Comparison of ENCODE assay signal across 10 cellular contexts in genomic region chr2:134218414-134218813, GRCh38. TPM values are rescaled to one million over a fixed set of nuclear protein-coding genes. Genes with fewer than 3 reads are reported as not detected.
DNase-seq lines count a peak whose midpoint lies in the region; ATAC-seq, FAIRE-seq and TF ChIP-seq lines count a peak whose summit lies in the region.
"Had no signal": no experiment of that assay in that cellular context is flagged by ENCODE, and none has a peak within 500 bp of the region (broad histone marks: within the 10 kb centered on the region; RNA-seq: fewer than 3 reads in every experiment).

No MANE protein-coding gene starts in this region.

- H3K4me1 ChIP-seq in mesendoderm (ENCODE audit: control insufficient read depth, low read depth, low read length) (peaks cover 19% of the 10 kb centered on the region), HepG2 (ENCODE audit: insufficient read depth, low read length) (no peaks in the 10 kb centered on the region), A673 (ENCODE audit: insufficient read depth, low read length, poor library complexity, severe bottlenecking) (no peaks in the 10 kb centered on the region)

- H3K27me3 ChIP-seq in mesendoderm (ENCODE audit: insufficient read depth, low read length, poor library complexity) (no peaks in the 10 kb centered on the region), HepG2 (ENCODE audit: control insufficient read depth in 1 of 2, insufficient read depth in 2 of 2, low read length in 2 of 2) (no peaks in the 10 kb centered on the region), A673 (replicated peaks; ENCODE audit: insufficient read depth, low read depth, low read length, poor library complexity) (peaks cover 9% of the 10 kb centered on the region)
- H3K27me3 ChIP-seq: hepatocyte had no signal

- H3K27ac ChIP-seq in mesendoderm (ENCODE audit: low read depth, low read length) (no peak overlapping the region), HepG2 (ENCODE audit: extremely low read length, insufficient read depth, low read length) (no peak overlapping the region), A673 (ENCODE audit: low read depth, low read length, poor library complexity, severe bottlenecking) (no peak overlapping the region)
- H3K27ac ChIP-seq: hepatocyte had no signal

- H3K4me3 ChIP-seq in mesendoderm (ENCODE audit: low read length): no peak overlapping the region
- H3K4me3 ChIP-seq in HepG2 (replicated peaks in 1 of 3; ENCODE audit: insufficient read depth in 1 of 3, low read depth in 2 of 3, low read length in 3 of 3): no peak overlapping the region
- no peak overlapping the region for H3K4me3 ChIP-seq in A673 (ENCODE audit: low read depth, low read length, poor library complexity, severe bottlenecking)
- H3K4me3 ChIP-seq: hepatocyte had no signal

- H4K20me1 ChIP-seq in HepG2 (ENCODE audit: insufficient read depth, low read length): no peaks in the 10 kb centered on the region

- H3K4ac ChIP-seq in mesendoderm (ENCODE audit: low read depth, low read length): no peak overlapping the region

- no CpG with 5 or more reads among the region's 3 CpGs for WGBS in mesendoderm (ENCODE audit: extremely low coverage, insufficient coverage, low lambda C conversion rate)
- WGBS in HepG2 (ENCODE audit: low lambda C conversion rate): 94% methylated on average over 2 of the region's 3 CpGs

- H3K56ac ChIP-seq in mesendoderm (ENCODE audit: low read length): no peak overlapping the region

- in situ Hi-C loops in HepG2 (cut with HindIII; ENCODE audit: extremely low pct_ligation_motif_present, low pct_unique_long_range_greater_than_20kb): loop anchor here (25.0 kb wide), 1 partner anchor 331 kb away; no protein-coding TSS in a partner anchor

- H3K9me3 ChIP-seq in HepG2 (ENCODE audit: low read length) (no peaks in the 10 kb centered on the region), A673 (ENCODE audit: low read depth, low read length, poor library complexity, severe bottlenecking) (no peaks in the 10 kb centered on the region)

- H3K36me3 ChIP-seq in mesendoderm (ENCODE audit: control insufficient read depth, insufficient read depth, low read length) (no peaks in the 10 kb centered on the region), HepG2 (replicated peaks in 1 of 2; ENCODE audit: control insufficient read depth in 1 of 2, insufficient read depth in 2 of 2, low read length in 2 of 2) (0 out of 5 replicates have a peak, but pooled peaks cover 0 to 1% of the 10 kb centered on the region in 2 experiments), A673 (ENCODE audit: insufficient read depth, low read length, poor library complexity, severe bottlenecking) (no peaks in the 10 kb centered on the region)

- H3K23ac ChIP-seq in mesendoderm (ENCODE audit: low read length): no peak overlapping the region

- no peak overlapping the region for H3K9ac ChIP-seq in mesendoderm (ENCODE audit: low read length)
- H3K9ac ChIP-seq in HepG2 (ENCODE audit: insufficient read depth, low read depth, low read length): no peak overlapping the region

- no peak overlapping the region for H4K8ac ChIP-seq in mesendoderm (ENCODE audit: low read depth, low read length)

- no peak overlapping the region for H4K5ac ChIP-seq in mesendoderm (ENCODE audit: low read length)

- intact Hi-C loops in HepG2 (cut with micrococcal nuclease; ENCODE audit: unreplicated experiment): loop anchor here (5.0 kb wide), 1 partner anchor 1739 kb away; no protein-coding TSS in a partner anchor
- intact Hi-C loops in A673 (cut with micrococcal nuclease; ENCODE audit: unreplicated experiment): no loop called here

- peaks cover 21% of the 10 kb centered on the region for H3K79me1 ChIP-seq in mesendoderm (ENCODE audit: low read length)

- peak overlapping the region; percentile 61 for H3K18ac ChIP-seq in mesendoderm (ENCODE audit: low read length)

- TF ChIP-seq RAD21 in HepG2 (CRISPR knock-in tag; IDR thresholded peaks at IDR 0.05): no peak

- CTCF ChIA-PET in HepG2 (lab: Yijun Ruan, JAX; ENCODE audit: low intra/inter-chr PET ratio, low total read pairs) (no interaction called here), A673 (lab: Charles Lee) (no interaction called here)

- ATAC-seq in GM19455 (IDR thresholded peaks at IDR 0.05; ENCODE audit: unreplicated experiment): peak; percentile 21
- no peak for ATAC-seq in HepG2
- ATAC-seq in HG03442 (IDR thresholded peaks at IDR 0.05; ENCODE audit: unreplicated experiment): no peak

- peak; percentile 80 for FAIRE-seq in GM12891 (lab: Jason Lieb, UNC)
- FAIRE-seq in HepG2 (lab: Jason Lieb, UNC): no peak

- TF ChIP-seq EP300 in HepG2 (IDR thresholded peaks at IDR 0.05; ENCODE audit: low read depth in 2 of 2, low read length in 2 of 2) (no peak), HepG2 (CRISPR knock-in tag; IDR thresholded peaks at IDR 0.05; ENCODE audit: borderline replicate concordance) (no peak)

- H3K4me2 ChIP-seq in mesendoderm (ENCODE audit: low read length): no peak overlapping the region
- H3K4me2 ChIP-seq in HepG2 (ENCODE audit: low read depth, low read length): no peak overlapping the region
- H3K4me2 ChIP-seq: hepatocyte had no signal

- no peak for TF ChIP-seq POLR2A in GM12891 (IDR thresholded peaks at IDR 0.05; ENCODE audit: low read depth, low read length)
- TF ChIP-seq POLR2A in HepG2 (IDR thresholded peaks at IDR 0.05; ENCODE audit: insufficient read depth in 1 of 2, low read depth in 2 of 2, low read length in 2 of 2): no peak

- H2AK5ac ChIP-seq in mesendoderm (ENCODE audit: low read length): no peak overlapping the region

- H2BK120ac ChIP-seq in mesendoderm (ENCODE audit: low read depth, low read length): no peak overlapping the region

- POLR2A ChIA-PET in HepG2 (lab: Yijun Ruan, JAX) (no interaction called here), A673 (lab: Charles Lee; ENCODE audit: low non-redundant PET) (no interaction called here)

- no peak overlapping the region for H2BK15ac ChIP-seq in mesendoderm (replicated peaks; ENCODE audit: low read depth)

- H2BK5ac ChIP-seq in mesendoderm (ENCODE audit: low read length): no peak overlapping the region

- BruUV-seq in HepG2 (replicated peaks; lab: Mats Ljungman, UMichigan) (no TSS peak), A673 (replicated peaks; lab: Mats Ljungman, UMichigan) (no TSS peak)

- DNase-seq in GM12891 (ENCODE audit: insufficient read length, low spot score) (no peak), NOMO-1 treated with DMSO at 0.1 percent for 48 hours (lab: John Stamatoyannopoulos, UW; ENCODE audit: unreplicated experiment) (peak; percentile 20), mesendoderm (no peak), HepG2 (ENCODE audit: low spot score) (no peak), A673 (ENCODE audit: low spot score) (no peak)
- DNase-seq: DND-41, NCI-H510A had no signal

- no peak overlapping the region for H2AFZ ChIP-seq in HepG2 (ENCODE audit: low read length)
- H2AFZ ChIP-seq: hepatocyte had no signal

- peaks cover 12% of the 10 kb centered on the region for H3K79me2 ChIP-seq in mesendoderm (ENCODE audit: control insufficient read depth, insufficient read depth, low read length)
- peaks cover 28% of the 10 kb centered on the region for H3K79me2 ChIP-seq in HepG2 (ENCODE audit: insufficient read depth, low read length)

- TF ChIP-seq CTCF in HepG2 (CRISPR knock-in tag; IDR thresholded peaks at IDR 0.05): no peak
- no peak for TF ChIP-seq CTCF in A673 (conservative IDR thresholded peaks at IDR 0.05; ENCODE audit: low read depth, low read length)

TF ChIP-seq in GM12891, 5 proteins besides CTCF, POLR2A, EP300 and RAD21:
- TF ChIP-seq POLR2AphosphoS5 (IDR thresholded peaks at IDR 0.05; ENCODE audit: low read depth, low read length): no peak
- peak; percentile 60 for TF ChIP-seq SPI1 (IDR thresholded peaks at IDR 0.05; ENCODE audit: low read depth, low read length)
- no peak for TF ChIP-seq POU2F2 (IDR thresholded peaks at IDR 0.05; ENCODE audit: low read depth, low read length)
- TF ChIP-seq TAF1 (IDR thresholded peaks at IDR 0.05; ENCODE audit: low read depth, low read length): no peak

TF ChIP-seq in HepG2, 621 proteins besides CTCF, POLR2A, EP300 and RAD21 (continues in another document):
- TF ChIP-seq PHB2 (IDR thresholded peaks at IDR 0.05; ENCODE audit: partially characterized antibody) (no peak), HINFP (CRISPR knock-in tag; IDR thresholded peaks at IDR 0.05; ENCODE audit: low read depth) (no peak)

RNA-seq across cellular contexts. Expression of gene MGAT5, which starts 35.5 kb away (rescaled TPM):
- polyA plus RNA-seq in GM12891 (2012; ENCODE audit: low read depth, missing spikeins): 27.6 TPM
- 18.2 TPM for polyA plus RNA-seq in mesendoderm (2013, experiment 1 of 2)
- 17.0 TPM for polyA plus RNA-seq in mesendoderm (2013, experiment 2 of 2)
- 41.6 and 60.2 TPM in 2 replicates for total RNA-seq in HepG2 (2016; rRNA removed; fragmentation: Illumina TruSeq; extraction: Trizol)
- total RNA-seq in HepG2 (2016; cell fraction: cytosol; rRNA removed; fragmentation: Illumina TruSeq; extraction: Trizol; ENCODE audit: low read depth): 135 and 162 TPM in 2 replicates
- 38.9 and 57.0 TPM in 2 replicates for total RNA-seq in HepG2 (2016; cell fraction: insoluble cytoplasmic fraction; rRNA removed; fragmentation: Illumina TruSeq; extraction: Trizol)
- 47.6 and 51.1 TPM in 2 replicates for total RNA-seq in HepG2 (2016; cell fraction: membrane; rRNA removed; fragmentation: Illumina TruSeq; extraction: Trizol)
- 89.0 and 90.8 TPM in 2 replicates for total RNA-seq in HepG2 (2016; cell fraction: nucleus; rRNA removed; fragmentation: Illumina TruSeq; extraction: Trizol)
- polyA plus RNA-seq in HepG2 (2011; rRNA removed): 30.0 and 33.1 TPM in 2 replicates
- polyA plus RNA-seq in HepG2 (2011; cell fraction: cytosol; rRNA removed): 25.6 and 26.2 TPM in 2 replicates
- 49.6 and 62.0 TPM in 2 replicates for polyA plus RNA-seq in HepG2 (2011; cell fraction: nucleus; rRNA removed)
- polyA plus RNA-seq in HepG2 (2012): 27.4 and 34.9 TPM in 2 replicates
- 2.3 and 2.7 TPM in 2 replicates for polyA plus RNA-seq in HepG2 (2016; cell fraction: cytosol; fragmentation: Illumina TruSeq; extraction: Trizol; ENCODE audit: low read depth)
- 23.2 and 26.4 TPM in 2 replicates for polyA plus RNA-seq in HepG2 (2016; cell fraction: insoluble cytoplasmic fraction; fragmentation: Illumina TruSeq; extraction: Trizol; ENCODE audit: low read depth)
- 6.2 and 7.2 TPM in 2 replicates for polyA plus RNA-seq in HepG2 (2016; cell fraction: membrane; fragmentation: Illumina TruSeq; extraction: Trizol; ENCODE audit: low read depth)
- 54.2 and 59.9 TPM in 2 replicates for polyA plus RNA-seq in HepG2 (2016; cell fraction: nucleus; fragmentation: Illumina TruSeq; extraction: Trizol; ENCODE audit: insufficient read depth, low read depth)
- 26.7 and 71.2 TPM in 2 replicates for polyA minus RNA-seq in HepG2 (2011; rRNA and poly(A)+ RNA removed; ENCODE audit: low replicate concordance)
- 46.1 and 49.4 TPM in 2 replicates for polyA minus RNA-seq in HepG2 (2011; cell fraction: cytosol; rRNA and poly(A)+ RNA removed)
- 105 and 114 TPM in 2 replicates for polyA minus RNA-seq in HepG2 (2011; cell fraction: nucleus; rRNA and poly(A)+ RNA removed)
- total RNA-seq in A673 (2021): 11.0 and 14.0 TPM in 2 replicates
